ENCODE assay signal across 10 cellular contexts in genomic region chr9:127707766-127708165, GRCh38. TPM values are rescaled to one million over a fixed set of nuclear protein-coding genes. Genes with fewer than 3 reads are reported as not detected.
DNase-seq lines count a peak whose midpoint lies in the region; ATAC-seq and TF ChIP-seq lines count a peak whose summit lies in the region.
"Had no signal": no experiment of that assay in that cellular context is flagged by ENCODE, and none has a peak within 500 bp of the region (broad histone marks: within the 10 kb centered on the region; RNA-seq: fewer than 3 reads in every experiment).

No MANE protein-coding gene starts in this region.

- TF ChIP-seq CTCF in DOHH2 (IDR thresholded peaks at IDR 0.05; ENCODE audit: low read depth, low read length, poor library complexity, severe bottlenecking), result peak; percentile 54
- peak; percentile 22; the same call in 1 of the 2 replicates for TF ChIP-seq CTCF in VCaP (conservative IDR thresholded peaks at IDR 0.05)
- no peak for TF ChIP-seq CTCF in ovary (IDR thresholded peaks at IDR 0.05)

- peak; percentile 51 for DNase-seq in germinal center (ENCODE audit: low spot score)
- no peak for DNase-seq in SJCRH30
- DNase-seq in NCI-H1436 treated with DMSO at 0.1 percent for 48 hours (lab: John Stamatoyannopoulos, UW), result no peak
- DNase-seq in ovary, result no peak
- no peak for DNase-seq in OCI-M1 (lab: John Stamatoyannopoulos, UW)
- DNase-seq: psoas muscle had no signal

- 51 to 61% (median 52%) methylated on average over 5 of the region's 5 CpGs for WGBS in ovary, 3 donors

- H3K27me3 ChIP-seq in DOHH2 (ENCODE audit: control insufficient read depth, low read length), result no peaks in the 10 kb centered on the region
- H3K27me3 ChIP-seq in SJCRH30, result no peaks in the 10 kb centered on the region
- H3K27me3 ChIP-seq in ovary, result no peaks in the 10 kb centered on the region

- TF ChIP-seq EP300 in ovary (IDR thresholded peaks at IDR 0.05), result no peak

- TF ChIP-seq POLR2A in ovary (IDR thresholded peaks at IDR 0.05), result no peak

- ATAC-seq in HG03060 (IDR thresholded peaks at IDR 0.05; ENCODE audit: low read depth, unreplicated experiment), result peak; percentile 60

- peaks cover 5% of the 10 kb centered on the region; the same call in 1 of the 2 replicates for H3K4me1 ChIP-seq in DOHH2 (ENCODE audit: control insufficient read depth, low read length)
- peaks cover 14% of the 10 kb centered on the region; the same call in 1 of the 2 replicates for H3K4me1 ChIP-seq in SJCRH30
- H3K4me1 ChIP-seq in ovary (ENCODE audit: insufficient read depth), result no peaks in the 10 kb centered on the region
- H3K4me1 ChIP-seq: psoas muscle had no signal

- H3F3A ChIP-seq in DOHH2 (ENCODE audit: control insufficient read depth, insufficient read depth), result no peaks in the 10 kb centered on the region

- H3K9me2 ChIP-seq in DOHH2 (replicated peaks; ENCODE audit: control insufficient read depth, low read length), result no peaks in the 10 kb centered on the region

- H3K4me3 ChIP-seq in DOHH2 (ENCODE audit: low read length), result no peak overlapping the region
- no peak overlapping the region for H3K4me3 ChIP-seq in SJCRH30
- H3K4me3 ChIP-seq in ovary, result no peak overlapping the region
- H3K4me3 ChIP-seq: psoas muscle had no signal

- no peak overlapping the region for H3K4me2 ChIP-seq in DOHH2 (ENCODE audit: low read length)

- H3K79me2 ChIP-seq in DOHH2 (ENCODE audit: control insufficient read depth, low read length), result no peaks in the 10 kb centered on the region

- intact Hi-C loops in ovary (cut with DNase I), result no loop called here

- H3K36me3 ChIP-seq in DOHH2 (ENCODE audit: control insufficient read depth, low read length) (no peaks in the 10 kb centered on the region), SJCRH30 (no peaks in the 10 kb centered on the region), ovary (no peaks in the 10 kb centered on the region)

- H3K27ac ChIP-seq in DOHH2 (ENCODE audit: low read depth, low read length) (no peak overlapping the region), VCaP (no peak overlapping the region), SJCRH30 (no peak overlapping the region), ovary (no peak overlapping the region)
- H3K27ac ChIP-seq: psoas muscle had no signal

- H3K9me3 ChIP-seq in DOHH2 (ENCODE audit: control insufficient read depth, insufficient read depth, low read length) (no peaks in the 10 kb centered on the region), SJCRH30 (replicated peaks) (no peaks in the 10 kb centered on the region), ovary (no peaks in the 10 kb centered on the region)
- H3K9me3 ChIP-seq: psoas muscle had no signal

- H4K20me1 ChIP-seq in DOHH2 (ENCODE audit: control insufficient read depth, insufficient read depth, low read depth, low read length), result no peaks in the 10 kb centered on the region

RNA-seq across cellular contexts. Expression of gene CFAP157, which starts 1.0 kb away (rescaled TPM):
- total RNA-seq in SJCRH30 (2014; rRNA removed; shearing (Covaris generic)), result not detected in 2 replicates
- total RNA-seq in ovary, result 10 to 100 TPM in 1 of 7 donors, 1 to 10 TPM in 4, under 1 TPM in 2; 0.63 to 99.0 (median 4.2) TPM
- polyA plus RNA-seq in ovary, result under 1 TPM; 0.22 to 0.53 TPM
- total RNA-seq: LHCN-M2 had no signal

RNA-seq across cellular contexts. Expression of gene PTRH1, which starts 7.7 kb away (rescaled TPM):
- total RNA-seq in SJCRH30 (2014; rRNA removed; shearing (Covaris generic)), result 4.3 and 7.0 TPM in 2 replicates
- 10 to 100 TPM in 5 of 7 donors, 1 to 10 TPM in 2; 5.7 to 27.7 (median 11.1) TPM for total RNA-seq in ovary
- polyA plus RNA-seq in ovary, result 10 to 100 TPM in 1 of 2 donors, 1 to 10 TPM in 1; 1.0 to 12.9 TPM

RNA-seq across cellular contexts. Expression of gene TTC16, which starts 8.1 kb away (rescaled TPM):
- total RNA-seq in SJCRH30 (2014; rRNA removed; shearing (Covaris generic)), result not detected in 2 replicates
- 1 to 10 TPM in 1 of 7 donors, under 1 TPM in 3, not detected in 3; under 0.01 to 5.9 (median 0.34) TPM for total RNA-seq in ovary
- polyA plus RNA-seq in ovary, result under 1 TPM; 0.06 to 0.08 TPM
- total RNA-seq: LHCN-M2 had no signal

RNA-seq across cellular contexts. Expression of gene TOR2A, which starts 27.3 kb away (rescaled TPM):
- total RNA-seq in SJCRH30 (2014; rRNA removed; shearing (Covaris generic)), result 3.9 and 5.8 TPM in 2 replicates
- 10 to 100 TPM in 3 of 7 donors, 1 to 10 TPM in 4; 8.8 to 12.2 (median 9.9) TPM for total RNA-seq in ovary
- polyA plus RNA-seq in ovary, result 10 to 100 TPM in 1 of 2 donors, 1 to 10 TPM in 1; 2.8 to 12.6 TPM

Comparison
In these comparisons a context has a peak if more than half of its experiments do, and no peak if none do; other contexts are left out.
1. CTCF ChIP-seq: peak in DOHH2 (single experiment) and VCaP (single experiment); none in ovary (0 of 3).